ENCODE assay signal across 8 cellular contexts in the genomic region with DNA sequence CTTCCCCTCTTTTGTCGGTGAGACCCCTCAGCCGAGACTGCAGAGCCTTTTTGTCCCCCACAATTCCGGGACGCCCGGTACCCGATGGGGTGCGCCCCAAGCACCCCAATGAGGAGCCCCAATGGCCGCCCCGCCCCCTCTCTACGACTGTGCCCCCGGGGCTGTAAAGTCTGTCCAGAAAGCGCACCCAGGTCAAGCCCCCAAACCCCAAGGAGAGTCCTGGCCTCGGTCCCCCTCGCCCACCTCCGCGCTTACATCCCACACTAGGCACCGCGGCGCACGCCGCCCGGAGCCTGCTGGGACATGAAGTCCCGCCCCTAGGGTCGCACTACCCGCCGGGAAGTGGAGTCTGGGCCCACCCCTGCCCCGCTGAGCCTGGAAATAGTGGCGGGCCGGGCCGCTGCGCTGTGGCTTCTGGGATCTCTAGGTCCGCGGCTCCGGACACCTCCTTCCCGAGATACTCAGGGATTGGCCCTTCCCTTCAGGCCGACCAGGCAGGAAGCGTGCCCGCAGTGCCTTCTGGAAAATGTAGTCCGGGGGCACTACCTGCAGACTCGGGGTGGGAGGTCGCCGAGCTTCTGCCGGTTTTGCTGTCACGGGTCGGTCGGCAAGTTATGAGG. TPM values are rescaled to one million over a fixed set of nuclear protein-coding genes. Genes with fewer than 3 reads are reported as not detected.
DNase-seq lines count a peak whose midpoint lies in the region; ATAC-seq and TF ChIP-seq lines count a peak whose summit lies in the region.

TSS of gene MEN1 (minus strand) at position 281 of the 620 bp plus-strand sequence. CDS start 442 bp downstream, outside the sequence.

- 0% methylated on average over 26 to 35 of the region's 46 CpGs for WGBS in upper lobe of left lung, 2 donors

- H3K27me3 Mint-ChIP-seq in T-helper 17 cell, result no peaks in the 10 kb centered on the region

- H3K27me3 ChIP-seq in upper lobe of left lung, result no peaks in the 10 kb centered on the region

- intact Hi-C loops in left cardiac atrium (cut with DNase I) (no loop called here), posterior vena cava (cut with DNase I) (no loop called here)

- H3K27ac ChIP-seq in upper lobe of left lung, result peak within 1 kb of the TSS; percentile 39 to 78 (median 62)

- peaks cover 5% of the 10 kb centered on the region for H3K36me3 Mint-ChIP-seq in T-helper 17 cell (ENCODE audit: low read depth)

- H3K9me3 ChIP-seq in T-helper 17 cell (ENCODE audit: control insufficient read depth, low read length, poor library complexity, severe bottlenecking) (no peaks in the 10 kb centered on the region), upper lobe of left lung (no peaks in the 10 kb centered on the region)

- H3K36me3 ChIP-seq in upper lobe of left lung, result peaks cover 0 to 26% (median 3%) of the 10 kb centered on the region in 4 donors

- peaks cover 21% of the 10 kb centered on the region for H3K4me1 Mint-ChIP-seq in T-helper 17 cell

- ATAC-seq in HG02840 (IDR thresholded peaks at IDR 0.05; ENCODE audit: low FRiP score, unreplicated experiment) (peak; percentile 68), T-helper 17 cell (peak; percentile 90), left cardiac atrium (peak; percentile 99), upper lobe of left lung (ENCODE audit: low FRiP score in 2 of 2) (peak; percentile 99)

- peak within 1 kb of the TSS; percentile 92 for H3K27ac Mint-ChIP-seq in T-helper 17 cell

- H3K4me3 Mint-ChIP-seq in T-helper 17 cell, result peak within 1 kb of the TSS; percentile 97

- peak within 1 kb of the TSS; percentile 71 to 87 (median 81) for H3K4me3 ChIP-seq in upper lobe of left lung

- TF ChIP-seq CTCF in GM10266 (IDR thresholded peaks at IDR 0.05; ENCODE audit: control insufficient read depth, insufficient read depth, low read depth, missing control alignments), result no peak
- TF ChIP-seq CTCF in upper lobe of left lung (IDR thresholded peaks at IDR 0.05), result peak in 1 of 6 experiments; percentile 36

- TF ChIP-seq POLR2A in upper lobe of left lung (IDR thresholded peaks at IDR 0.05), result peak in 2 of 4 donors; percentile 40 to 73

- peak; percentile 92 for DNase-seq in GM10266 (ENCODE audit: extremely low spot score)
- DNase-seq in NCI-H1694 (lab: John Stamatoyannopoulos, UW), result peak; percentile 88
- DNase-seq in T-helper 17 cell, result peak; percentile 54 to 61 (median 61)
- DNase-seq in amniotic stem cell (lab: John Stamatoyannopoulos, UW), result peak; percentile 88
- peak; percentile 97 for DNase-seq in left cardiac atrium
- peak; percentile 99 for DNase-seq in posterior vena cava (ENCODE audit: low spot score)
- DNase-seq in upper lobe of left lung, result peak; percentile 97 to 98

- peaks cover 9 to 16% (median 13%) of the 10 kb centered on the region in 4 donors for H3K4me1 ChIP-seq in upper lobe of left lung

- no peak for TF ChIP-seq EP300 in upper lobe of left lung (IDR thresholded peaks at IDR 0.05)

RNA-seq across cellular contexts. Expression of gene MEN1, which starts in this region (rescaled TPM):
- 10 to 100 TPM; 25.8 to 27.0 TPM for total RNA-seq in T-helper 17 cell
- total RNA-seq in left cardiac atrium, result 10 to 100 TPM in 1 of 2 donors, 1 to 10 TPM in 1; 9.0 to 12.3 TPM
- 1 to 10 TPM; 9.2 to 9.4 TPM for total RNA-seq in posterior vena cava
- total RNA-seq in upper lobe of left lung, result 10 to 100 TPM; 15.4 to 47.1 (median 24.4) TPM

Comparison
In these comparisons a context has a peak if more than half of its experiments do, and no peak if none do; other contexts are left out.
1. Peak in every context shown above with its lines: DNase-seq, ATAC-seq, H3K4me3 ChIP-seq and H3K27ac ChIP-seq.